In genomic region chr2:99187011-99187410, GRCh38 we compare ENCODE assay signal across 34 cellular contexts. TPM values are rescaled to one million over a fixed set of nuclear protein-coding genes. Genes with fewer than 3 reads are reported as not detected.
"Had no signal": no experiment of that assay in that cellular context is flagged by ENCODE, and none has a peak within 500 bp of the region (broad histone marks: within the 10 kb centered on the region; RNA-seq: fewer than 3 reads in every experiment).

No MANE protein-coding gene starts in this region.

- H3K27ac ChIP-seq: cardiac muscle cell, PC-9, RWPE1 had no signal

- H3K27ac Mint-ChIP-seq: activated CD4-positive, alpha-beta memory T cell treated with anti-CD3 and anti-CD28 coated beads, Interleukin-2, amount 10 ng/mL, durations not matched to agents 7 days and 5 days; activated CD8-positive, alpha-beta memory T cell treated with anti-CD3 and anti-CD28 coated beads, Interleukin-2, amount 10 ng/mL, durations not matched to agents 7 days and 5 days; activated naive CD8-positive, alpha-beta T cell treated with anti-CD3 and anti-CD28 coated beads for 36 hours; T-helper 2 cell treated with Interferon-gamma antibody and Interleukin-4, amounts not matched to agents 5 μg/mL and 100 μg/mL, for 36 hours; WTC11 had no signal

- H3K4me3 ChIP-seq: cardiac muscle cell, PC-9 had no signal

- H3K9me3 Mint-ChIP-seq: activated CD4-positive, alpha-beta memory T cell treated with anti-CD3 and anti-CD28 coated beads, Interleukin-2, amount 10 ng/mL, durations not matched to agents 7 days and 5 days; central memory CD8-positive, alpha-beta T cell; T-helper 2 cell treated with Interferon-gamma antibody and Interleukin-4, amounts not matched to agents 5 μg/mL and 100 μg/mL, for 36 hours had no signal

- FAIRE-seq: RCC 7860 had no signal

- H3K4me2 ChIP-seq: PC-9 had no signal

- DNase-seq: activated CD4-positive, alpha-beta memory T cell treated with anti-CD3 and anti-CD28 coated beads, Interleukin-2, amount 10 ng/mL, durations not matched to agents 7 days and 5 days; activated CD4-positive, alpha-beta T cell treated with anti-CD3 and anti-CD28 coated beads for 4 hours; activated CD4-positive, CD25-positive, alpha-beta regulatory T cell treated with anti-CD3 and anti-CD28 coated beads, Interleukin-2, amount 50 U/mL, for 72 hours; activated CD8-positive, alpha-beta memory T cell treated with anti-CD3 and anti-CD28 coated beads for 24 hours; activated CD8-positive, alpha-beta memory T cell treated with anti-CD3 and anti-CD28 coated beads, Interleukin-2, amount 10 ng/mL, durations not matched to agents 7 days and 5 days; activated CD8-positive, alpha-beta memory T cell treated with anti-CD3 and anti-CD28 coated beads, Interleukin-2, amount 50 U/mL, for 48 hours; activated effector memory CD4-positive, alpha-beta T cell treated with anti-CD3 and anti-CD28 coated beads, Interleukin-2, amount 50 U/mL, for 16 hours; activated naive CD4-positive, alpha-beta T cell; activated naive CD4-positive, alpha-beta T cell treated with anti-CD3 and anti-CD28 coated beads, Interleukin-2, amount 50 U/mL, for 16 hours; activated naive CD8-positive, alpha-beta T cell treated with anti-CD3 and anti-CD28 coated beads for 36 hours; activated T-cell treated with anti-CD3 and anti-CD28 coated beads, Interleukin-2, amount 50 U/mL, for 48 hours; amniotic stem cell; aorta; KG1; MM.1S; MV-4-11; NCI-H1092; NCI-H1436 treated with DMSO at 0.1 percent for 48 hours; NCI-H1694 treated with DMSO at 0.1 percent for 48 hours; NCI-H2029; NCI-H510A; NCI-H526; NCI-H748 treated with DMSO at 0.1 percent for 48 hours; NK-92 treated with Interleukin-12 subunit alpha and Interleukin-12 subunit beta, amount 100 ng/mL, for 24 hours; PC-9; Right ventricle myocardium superior; SW 1271 had no signal

- H3K4me3 Mint-ChIP-seq: activated CD4-positive, alpha-beta memory T cell treated with anti-CD3 and anti-CD28 coated beads, Interleukin-2, amount 10 ng/mL, durations not matched to agents 7 days and 5 days; activated CD8-positive, alpha-beta memory T cell treated with anti-CD3 and anti-CD28 coated beads, Interleukin-2, amount 10 ng/mL, durations not matched to agents 7 days and 5 days; activated naive CD8-positive, alpha-beta T cell treated with anti-CD3 and anti-CD28 coated beads for 36 hours; central memory CD8-positive, alpha-beta T cell; T-helper 2 cell treated with Interferon-gamma antibody and Interleukin-4, amounts not matched to agents 5 μg/mL and 100 μg/mL, for 36 hours; WTC11 had no signal

- H3K27me3 Mint-ChIP-seq: activated CD4-positive, alpha-beta memory T cell treated with anti-CD3 and anti-CD28 coated beads, Interleukin-2, amount 10 ng/mL, durations not matched to agents 7 days and 5 days; activated CD8-positive, alpha-beta memory T cell treated with anti-CD3 and anti-CD28 coated beads, Interleukin-2, amount 10 ng/mL, durations not matched to agents 7 days and 5 days; activated naive CD8-positive, alpha-beta T cell treated with anti-CD3 and anti-CD28 coated beads for 36 hours; central memory CD8-positive, alpha-beta T cell had no signal

- ATAC-seq: activated CD8-positive, alpha-beta memory T cell treated with anti-CD3 and anti-CD28 coated beads, Interleukin-2, amount 10 ng/mL, durations not matched to agents 7 days and 5 days; WTC11 had no signal

- H2AFZ ChIP-seq: PC-9 had no signal

- H3K27me3 ChIP-seq: cardiac muscle cell had no signal

RNA-seq across cellular contexts. Expression of gene C2orf15, which starts 45.5 kb away (rescaled TPM):
- total RNA-seq: LHCN-M2 had no signal
